Comparison of ENCODE assay signal across 20 cellular contexts in the genomic region with DNA sequence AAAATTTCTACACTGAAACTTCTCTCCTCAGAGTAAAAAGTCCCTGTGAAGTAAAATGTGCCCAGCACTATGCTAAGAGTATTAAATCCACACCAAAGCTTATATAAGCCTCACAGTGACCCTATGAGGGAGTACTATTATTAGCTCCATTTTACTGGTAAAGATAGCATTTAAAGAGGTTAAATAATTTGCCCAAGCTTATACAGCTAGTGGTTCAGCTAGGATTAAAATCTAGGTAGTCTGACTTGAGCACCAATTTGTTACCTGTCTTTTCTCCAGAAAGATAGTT. TPM values are rescaled to one million over a fixed set of nuclear protein-coding genes. Genes with fewer than 3 reads are reported as not detected.
A peak's percentile ranks its signal among the peaks of the same experiment; 100 is the strongest.
DNase-seq lines count a peak whose midpoint lies in the region; ATAC-seq and TF ChIP-seq lines count a peak whose summit lies in the region.
"Had no signal": no experiment of that assay in that cellular context is flagged by ENCODE, and none has a peak within 500 bp of the region (broad histone marks: within the 10 kb centered on the region; RNA-seq: fewer than 3 reads in every experiment).

No MANE protein-coding gene starts in this region.

- H3K4me1 ChIP-seq in BLaER1: peaks cover 30% of the 10 kb centered on the region
- peaks cover 0 to 14% of the 10 kb centered on the region in 2 donors for H3K4me1 ChIP-seq in right atrium auricular region
- H3K4me1 ChIP-seq: body of pancreas, pancreas had no signal

- no peak for DNase-seq in activated CD4-positive, alpha-beta T cell treated with anti-CD3 and anti-CD28 coated beads for 36 hours
- no peak for DNase-seq in activated CD4-positive, alpha-beta T cell treated with anti-CD3 and anti-CD28 coated beads for 1 hour
- DNase-seq in right atrium auricular region (ENCODE audit: low spot score) (no peak), HuH-7 (ENCODE audit: low spot score) (no peak), NCI-H510A treated with DMSO at 0.1 percent for 48 hours (lab: John Stamatoyannopoulos, UW) (no peak)
- DNase-seq: body of pancreas, islet precursor cell, MG63, NCI-H748 treated with DMSO at 0.1 percent for 48 hours, OCI-M1, pancreas, sigmoid colon, stomach had no signal

- peak overlapping the region; percentile 57 for H3K27ac Mint-ChIP-seq in activated CD4-positive, alpha-beta T cell treated with anti-CD3 and anti-CD28 coated beads for 36 hours
- H3K27ac Mint-ChIP-seq in activated T-helper 17 cell treated with anti-CD3 and anti-CD28 coated beads, Interleukin-2, amount 50 U/mL, for 72 hours: peak overlapping the region; percentile 83
- H3K27ac Mint-ChIP-seq: type B pancreatic cell had no signal

- H3K4me2 ChIP-seq in BLaER1: no peak overlapping the region
- H3K4me2 ChIP-seq: hepatocyte had no signal

- POLR2A ChIA-PET in activated CD4-positive, alpha-beta T cell treated with anti-CD3 and anti-CD28 coated beads for 36 hours (lab: Charles Lee): interaction anchor here (1.1 to 1.7 kb wide), 2 partner anchors 23 to 211 kb away, joined by 3 to 8 read pairs; partner anchors contain the start of gene NDUFS5

- H3K36me3 ChIP-seq in BLaER1 (peaks cover 95% of the 10 kb centered on the region), right atrium auricular region (peaks cover 92% of the 10 kb centered on the region)

- H3K27me3 ChIP-seq in BLaER1: no peaks in the 10 kb centered on the region
- no peaks in the 10 kb centered on the region for H3K27me3 ChIP-seq in right atrium auricular region
- H3K27me3 ChIP-seq: body of pancreas, hepatocyte, MG63, pancreas, sigmoid colon, SJSA1, stomach had no signal

- peaks cover 45% of the 10 kb centered on the region for H3K4me1 Mint-ChIP-seq in activated CD4-positive, alpha-beta T cell treated with anti-CD3 and anti-CD28 coated beads for 36 hours
- peaks cover 34% of the 10 kb centered on the region for H3K4me1 Mint-ChIP-seq in activated T-helper 17 cell treated with anti-CD3 and anti-CD28 coated beads, Interleukin-2, amount 50 U/mL, for 72 hours

- H3K36me3 Mint-ChIP-seq in activated CD4-positive, alpha-beta T cell treated with anti-CD3 and anti-CD28 coated beads for 36 hours (ENCODE audit: low read depth): peaks cover 71% of the 10 kb centered on the region
- peaks cover 99% of the 10 kb centered on the region for H3K36me3 Mint-ChIP-seq in activated T-helper 17 cell treated with anti-CD3 and anti-CD28 coated beads, Interleukin-2, amount 50 U/mL, for 72 hours (ENCODE audit: low read depth)

- H3K4me3 Mint-ChIP-seq in activated CD4-positive, alpha-beta T cell treated with anti-CD3 and anti-CD28 coated beads for 36 hours: no peak overlapping the region
- H3K4me3 Mint-ChIP-seq in activated T-helper 17 cell treated with anti-CD3 and anti-CD28 coated beads, Interleukin-2, amount 50 U/mL, for 72 hours: peak overlapping the region; percentile 70
- H3K4me3 Mint-ChIP-seq: type B pancreatic cell had no signal

- H3K27me3 Mint-ChIP-seq in activated CD4-positive, alpha-beta T cell treated with anti-CD3 and anti-CD28 coated beads for 36 hours: no peaks in the 10 kb centered on the region
- H3K27me3 Mint-ChIP-seq in activated T-helper 17 cell treated with anti-CD3 and anti-CD28 coated beads, Interleukin-2, amount 50 U/mL, for 72 hours: no peaks in the 10 kb centered on the region
- H3K27me3 Mint-ChIP-seq: type B pancreatic cell had no signal

- no peaks in the 10 kb centered on the region for H3K9me3 Mint-ChIP-seq in activated CD4-positive, alpha-beta T cell treated with anti-CD3 and anti-CD28 coated beads for 36 hours (ENCODE audit: low read depth)
- no peaks in the 10 kb centered on the region for H3K9me3 Mint-ChIP-seq in activated T-helper 17 cell treated with anti-CD3 and anti-CD28 coated beads, Interleukin-2, amount 50 U/mL, for 72 hours
- H3K9me3 Mint-ChIP-seq: type B pancreatic cell had no signal

- peaks cover 59% of the 10 kb centered on the region for H4K20me1 ChIP-seq in BLaER1

- peak; percentile 20 for ATAC-seq in activated CD4-positive, alpha-beta T cell treated with anti-CD3 and anti-CD28 coated beads for 36 hours
- peak; percentile 30 for ATAC-seq in activated T-helper 17 cell treated with anti-CD3 and anti-CD28 coated beads, Interleukin-2, amount 50 U/mL, for 72 hours (replicated peaks)
- no peak for ATAC-seq in GM21526 (IDR thresholded peaks at IDR 0.05; ENCODE audit: low FRiP score, unreplicated experiment)
- ATAC-seq: body of pancreas, pancreas had no signal

- CTCF ChIA-PET in activated CD4-positive, alpha-beta T cell treated with anti-CD3 and anti-CD28 coated beads for 36 hours (lab: Charles Lee): interaction anchor here (0.9 to 1.9 kb wide), 3 partner anchors 10 to 22 kb away, joined by 3 to 9 read pairs (median 5); partner anchors contain the start of gene NDUFS5

- intact Hi-C loops in activated CD4-positive, alpha-beta T cell treated with anti-CD3 and anti-CD28 coated beads for 36 hours (cut with DNase I, micrococcal nuclease): loop anchor here in 1 of 2 experiments (1.0 to 2.0 kb wide), 3 partner anchors 12 to 189 kb away; partner anchors contain the start of genes AKIRIN1 and NDUFS5

- no peak for TF ChIP-seq CTCF in right atrium auricular region (IDR thresholded peaks at IDR 0.05)

- peak overlapping the region; percentile 16; the same call in 1 of the 2 replicates for H3K9ac ChIP-seq in BLaER1

- H3K4me3 ChIP-seq in BLaER1 (no peak overlapping the region), right atrium auricular region (no peak overlapping the region)
- H3K4me3 ChIP-seq: body of pancreas, coronary artery, hepatocyte, MG63, pancreas, sigmoid colon, SJSA1, stomach had no signal

- H3K9me3 ChIP-seq in BLaER1 (no peaks in the 10 kb centered on the region), right atrium auricular region (no peaks in the 10 kb centered on the region)
- H3K9me3 ChIP-seq: body of pancreas, MG63, pancreas, sigmoid colon, SJSA1, stomach had no signal

- H3K27ac ChIP-seq in BLaER1 (no peak overlapping the region), right atrium auricular region (peak overlapping the region; percentile 54 to 56)
- H3K27ac ChIP-seq: body of pancreas, coronary artery, hepatocyte, pancreas, sigmoid colon, SJSA1, stomach had no signal

RNA-seq across cellular contexts. Expression of gene AKIRIN1, which starts 12.3 kb away (rescaled TPM):
- 10 to 100 TPM; 65.7 to 86.0 TPM for total RNA-seq in activated CD4-positive, alpha-beta T cell treated with anti-CD3 and anti-CD28 coated beads for 36 hours
- total RNA-seq in activated T-helper 17 cell treated with anti-CD3 and anti-CD28 coated beads, Interleukin-2, amount 50 U/mL, for 72 hours: 10 to 100 TPM; 52.2 to 54.1 TPM
- 10 to 100 TPM; 44.8 to 46.4 TPM for total RNA-seq in right atrium auricular region

RNA-seq across cellular contexts. Expression of gene NDUFS5, which starts 22.7 kb away (rescaled TPM):
- 100 to 1,000 TPM; 150 to 220 TPM for total RNA-seq in activated CD4-positive, alpha-beta T cell treated with anti-CD3 and anti-CD28 coated beads for 36 hours
- total RNA-seq in activated T-helper 17 cell treated with anti-CD3 and anti-CD28 coated beads, Interleukin-2, amount 50 U/mL, for 72 hours: 100 to 1,000 TPM; 114 to 199 TPM
- total RNA-seq in right atrium auricular region: 1,000 to 10,000 TPM; 1,281 to 1,828 TPM

Comparison
In these comparisons a context has a peak if more than half of its experiments do, and no peak if none do; other contexts are left out.
1. RNA of gene NDUFS5, which starts 22.7 kb away (total RNA-seq): 1,281 to 1,828 TPM in right atrium auricular region; 150 to 220 TPM in activated CD4-positive, alpha-beta T cell treated with anti-CD3 and anti-CD28 coated beads for 36 hours and 114 to 199 TPM in activated T-helper 17 cell treated with anti-CD3 and anti-CD28 coated beads, Interleukin-2, amount 50 U/mL, for 72 hours; every median in the first group is over 4 times any median in the second.